Comparison of ENCODE assay signal across 8 cellular contexts in the genomic region with DNA sequence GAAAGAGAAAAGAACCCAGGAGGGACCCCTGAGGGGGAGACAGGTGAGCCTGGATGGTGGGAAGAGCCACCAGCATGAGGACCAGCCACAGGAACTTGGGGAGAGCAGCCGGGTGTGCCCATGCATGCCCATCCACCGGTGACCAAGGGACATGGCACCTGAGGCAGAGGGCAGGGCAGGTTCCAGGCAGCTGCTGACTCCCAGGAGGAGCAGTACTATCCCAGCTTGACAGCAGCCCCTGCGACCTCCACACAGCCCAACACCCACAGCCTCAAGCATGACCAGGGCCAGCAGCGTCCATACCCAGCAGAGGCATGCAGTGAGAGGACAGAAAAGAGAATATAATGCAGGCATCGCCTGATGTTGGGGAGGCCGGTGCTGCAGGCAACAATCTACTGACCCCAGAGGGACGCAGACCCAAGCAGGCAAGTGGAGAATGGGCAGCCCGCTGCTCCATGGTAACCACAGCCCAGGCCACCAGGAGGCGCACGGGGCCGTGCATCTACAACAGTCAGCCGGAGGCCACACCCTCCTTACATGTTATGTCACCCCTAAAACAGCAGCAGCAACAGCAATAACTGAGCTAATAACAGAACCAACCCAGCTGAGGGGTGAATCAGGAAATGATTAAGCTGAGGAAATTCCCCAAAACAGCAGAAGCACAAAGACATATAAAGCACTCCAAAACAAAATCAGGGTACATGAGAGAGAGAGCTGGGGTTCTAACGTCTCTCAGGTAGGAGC. TPM values are rescaled to one million over a fixed set of nuclear protein-coding genes. Genes with fewer than 3 reads are reported as not detected.
DNase-seq lines count a peak whose midpoint lies in the region; ATAC-seq and TF ChIP-seq lines count a peak whose summit lies in the region.

No MANE protein-coding gene starts in this region.

- H2BK120ac ChIP-seq in mesendoderm (ENCODE audit: low read depth, low read length), result no peak overlapping the region

- POLR2A ChIA-PET in activated CD8-positive, alpha-beta T cell treated with anti-CD3 and anti-CD28 coated beads for 36 hours (lab: Charles Lee), result interaction anchor here (0.6 to 1.0 kb wide), 4 partner anchors 52 to 148 kb away, joined by 3 to 4 read pairs (median 4); a partner anchor contains a TSS

- intact Hi-C loops in activated CD8-positive, alpha-beta T cell treated with anti-CD3 and anti-CD28 coated beads for 36 hours (cut with micrococcal nuclease), result no loop called here

- no peaks in the 10 kb centered on the region for H3K4me1 ChIP-seq in mesendoderm (ENCODE audit: control insufficient read depth, low read depth, low read length)

- H3K36me3 Mint-ChIP-seq in activated CD8-positive, alpha-beta T cell treated with anti-CD3 and anti-CD28 coated beads for 36 hours (ENCODE audit: low read depth), result peaks cover 10% of the 10 kb centered on the region

- no peak overlapping the region for H3K4me3 Mint-ChIP-seq in activated CD8-positive, alpha-beta T cell treated with anti-CD3 and anti-CD28 coated beads for 36 hours

- H3K4me1 Mint-ChIP-seq in activated CD8-positive, alpha-beta T cell treated with anti-CD3 and anti-CD28 coated beads for 36 hours (ENCODE audit: low read depth), result peaks cover 13% of the 10 kb centered on the region

- no CpG with 5 or more reads among the region's 13 CpGs for WGBS in mesendoderm (ENCODE audit: extremely low coverage, insufficient coverage, low lambda C conversion rate)

- no peak overlapping the region for H3K56ac ChIP-seq in mesendoderm (ENCODE audit: low read length)

- H2BK15ac ChIP-seq in mesendoderm (replicated peaks; ENCODE audit: low read depth), result no peak overlapping the region

- no peak overlapping the region for H3K4me2 ChIP-seq in mesendoderm (ENCODE audit: low read length)

- H3K27me3 Mint-ChIP-seq in activated CD8-positive, alpha-beta T cell treated with anti-CD3 and anti-CD28 coated beads for 36 hours, result no peaks in the 10 kb centered on the region

- H3K27me3 ChIP-seq in mesendoderm (ENCODE audit: insufficient read depth, low read length, poor library complexity), result no peaks in the 10 kb centered on the region

- no peak overlapping the region for H4K5ac ChIP-seq in mesendoderm (ENCODE audit: low read length)

- no peak overlapping the region for H3K18ac ChIP-seq in mesendoderm (ENCODE audit: low read length)

- H4K8ac ChIP-seq in mesendoderm (ENCODE audit: low read depth, low read length), result no peak overlapping the region

- no peak overlapping the region for H3K27ac ChIP-seq in mesendoderm (ENCODE audit: low read depth, low read length)

- H3K4me3 ChIP-seq in mesendoderm (ENCODE audit: low read length), result no peak overlapping the region

- TF ChIP-seq CTCF in activated CD8-positive, alpha-beta T cell treated with anti-CD3 and anti-CD28 coated beads for 36 hours (IDR thresholded peaks at IDR 0.05), result peak; percentile 93

- peak; percentile 92 for ATAC-seq in HG02798 (IDR thresholded peaks at IDR 0.05; ENCODE audit: poor library complexity, unreplicated experiment)
- peak; percentile 100 for ATAC-seq in activated CD8-positive, alpha-beta T cell treated with anti-CD3 and anti-CD28 coated beads for 36 hours

- H3K36me3 ChIP-seq in mesendoderm (ENCODE audit: control insufficient read depth, insufficient read depth, low read length), result no peaks in the 10 kb centered on the region

- H3K79me2 ChIP-seq in mesendoderm (ENCODE audit: control insufficient read depth, insufficient read depth, low read length), result no peaks in the 10 kb centered on the region

- H3K23ac ChIP-seq in mesendoderm (ENCODE audit: low read length), result no peak overlapping the region

- H3K9me3 Mint-ChIP-seq in activated CD8-positive, alpha-beta T cell treated with anti-CD3 and anti-CD28 coated beads for 36 hours, result no peaks in the 10 kb centered on the region

- no peak overlapping the region for H3K4ac ChIP-seq in mesendoderm (ENCODE audit: low read depth, low read length)

- H2BK5ac ChIP-seq in mesendoderm (ENCODE audit: low read length), result no peak overlapping the region

- DNase-seq in NCI-H146 (lab: John Stamatoyannopoulos, UW) (peak; percentile 4), NCI-H146 treated with DMSO at 0.1 percent for 48 hours (lab: John Stamatoyannopoulos, UW; ENCODE audit: unreplicated experiment) (no peak), NCI-H69 (lab: John Stamatoyannopoulos, UW) (peak; percentile 46), mesendoderm (peak; percentile 70)
- peak; percentile 95 for DNase-seq in activated CD8-positive, alpha-beta T cell treated with anti-CD3 and anti-CD28 coated beads for 36 hours
- DNase-seq in effector CD8-positive, alpha-beta T cell (lab: John Stamatoyannopoulos, UW), result peak; percentile 57
- peak; percentile 70 for DNase-seq in stimulated activated CD8-positive, alpha-beta memory T cell treated with anti-CD3 and anti-CD28 coated beads, Interleukin-2, amount 100 ng/mL, for 1 hour (ENCODE audit: low read depth in 2 of 2)

- H2AK5ac ChIP-seq in mesendoderm (ENCODE audit: low read length), result no peak overlapping the region

- CTCF ChIA-PET in activated CD8-positive, alpha-beta T cell treated with anti-CD3 and anti-CD28 coated beads for 36 hours (lab: Charles Lee), result interaction anchor here (0.6 to 2.9 kb wide), 35 partner anchors 8 to 332 kb away, joined by 3 to 48 read pairs (median 4); a partner anchor contains a TSS

- H3K27ac Mint-ChIP-seq in activated CD8-positive, alpha-beta T cell treated with anti-CD3 and anti-CD28 coated beads for 36 hours, result peak overlapping the region; percentile 47

- H3K79me1 ChIP-seq in mesendoderm (ENCODE audit: low read length), result no peaks in the 10 kb centered on the region

- H3K9ac ChIP-seq in mesendoderm (ENCODE audit: low read length), result no peak overlapping the region

RNA-seq across cellular contexts. Expression of a gene that starts 44.1 kb away (rescaled TPM):
- total RNA-seq in activated CD8-positive, alpha-beta T cell treated with anti-CD3 and anti-CD28 coated beads for 36 hours, result 10 to 100 TPM; 14.5 to 18.6 TPM
- polyA plus RNA-seq in mesendoderm (2013, experiment 1 of 2), result 2.1 TPM
- 1.9 TPM for polyA plus RNA-seq in mesendoderm (2013, experiment 2 of 2)

RNA-seq across cellular contexts. Expression of a gene that starts 46.4 kb away (rescaled TPM):
- total RNA-seq in activated CD8-positive, alpha-beta T cell treated with anti-CD3 and anti-CD28 coated beads for 36 hours, result 1 to 10 TPM; 4.5 to 6.2 TPM
- polyA plus RNA-seq in mesendoderm (2013, experiment 1 of 2), result 1.6 TPM
- 1.6 TPM for polyA plus RNA-seq in mesendoderm (2013, experiment 2 of 2)

RNA-seq across cellular contexts. Expression of a gene that starts 54.6 kb away (rescaled TPM):
- 10 to 100 TPM; 39.1 to 40.5 TPM for total RNA-seq in activated CD8-positive, alpha-beta T cell treated with anti-CD3 and anti-CD28 coated beads for 36 hours
- 5.8 TPM for polyA plus RNA-seq in mesendoderm (2013, experiment 1 of 2)
- 5.3 TPM for polyA plus RNA-seq in mesendoderm (2013, experiment 2 of 2)
